Comparison of ENCODE assay signal across 25 cellular contexts in genomic region chr10:18195060-18195799, GRCh38. TPM values are rescaled to one million over a fixed set of nuclear protein-coding genes. Genes with fewer than 3 reads are reported as not detected.
DNase-seq lines count a peak whose midpoint lies in the region; ATAC-seq and TF ChIP-seq lines count a peak whose summit lies in the region.
"Had no signal": no experiment of that assay in that cellular context is flagged by ENCODE, and none has a peak within 500 bp of the region (broad histone marks: within the 10 kb centered on the region; RNA-seq: fewer than 3 reads in every experiment).

No MANE protein-coding gene starts in this region.

- no peaks in the 10 kb centered on the region for H3K36me3 ChIP-seq in GM23248 (ENCODE audit: low read depth)
- H3K36me3 ChIP-seq in stomach: no peaks in the 10 kb centered on the region
- H3K36me3 ChIP-seq: BLaER1 treated with 17β-estradiol and CSF1 and Interleukin-3, amounts not matched to agents 10 nM and 100 nM; cardiac muscle cell; thoracic aorta had no signal

- WGBS in GM23248 (ENCODE audit: low coverage in 1 of 2, low lambda C conversion rate in 2 of 2, missing lambda C conversion rate in 2 of 2), 2 experiments: 33 to 34% methylated on average over 10 of the region's 10 CpGs
- WGBS in stomach, 5 donors: 54 to 69% (median 66%) methylated on average over 9 to 10 of the region's 10 CpGs

- H3K4me2 ChIP-seq in GM23248 (ENCODE audit: unreplicated experiment): no peak overlapping the region
- H3K4me2 ChIP-seq: BLaER1 treated with 17β-estradiol and CSF1 and Interleukin-3, amounts not matched to agents 10 nM and 100 nM had no signal

- H3K4me3 ChIP-seq in GM23248 (no peak overlapping the region), astrocyte of the cerebellum (ENCODE audit: low read depth, low read length) (no peak overlapping the region), foreskin fibroblast (ENCODE audit: low read depth in 1 of 2, low read length in 2 of 2) (no peak overlapping the region), stomach (no peak overlapping the region)
- H3K4me3 ChIP-seq: BLaER1 treated with 17β-estradiol and CSF1 and Interleukin-3, amounts not matched to agents 10 nM and 100 nM; cardiac muscle cell; skin epidermis; thoracic aorta had no signal

- intact Hi-C loops in stomach (cut with DNase I; ENCODE audit: low total_unique reads): no loop called here

- no peak overlapping the region for H3K9ac ChIP-seq in GM23248
- H3K9ac ChIP-seq: BLaER1 treated with 17β-estradiol and CSF1 and Interleukin-3, amounts not matched to agents 10 nM and 100 nM had no signal

- H3K9me2 ChIP-seq in GM23248 (ENCODE audit: insufficient read depth): no peaks in the 10 kb centered on the region

- TF ChIP-seq CTCF in astrocyte of the cerebellum (IDR thresholded peaks at IDR 0.05; ENCODE audit: low read depth, low read length, missing control alignments): no peak
- no peak for TF ChIP-seq CTCF in foreskin fibroblast (IDR thresholded peaks at IDR 0.05; ENCODE audit: low read depth, low read length)
- no peak for TF ChIP-seq CTCF in stomach (IDR thresholded peaks at IDR 0.05)

- no peaks in the 10 kb centered on the region for H3K79me2 ChIP-seq in GM23248 (ENCODE audit: insufficient read depth)

- no peaks in the 10 kb centered on the region for H4K20me1 ChIP-seq in GM23248 (ENCODE audit: insufficient read depth)
- H4K20me1 ChIP-seq: BLaER1 treated with 17β-estradiol and CSF1 and Interleukin-3, amounts not matched to agents 10 nM and 100 nM had no signal

- TF ChIP-seq POLR2A in stomach (IDR thresholded peaks at IDR 0.05): no peak

- H3K4me1 ChIP-seq in GM23248 (ENCODE audit: insufficient read depth) (peaks cover 9% of the 10 kb centered on the region), stomach (peaks cover 0 to 25% (median 12%) of the 10 kb centered on the region in 4 donors)
- H3K4me1 ChIP-seq: BLaER1 treated with 17β-estradiol and CSF1 and Interleukin-3, amounts not matched to agents 10 nM and 100 nM; foreskin keratinocyte had no signal

- TF ChIP-seq EP300 in stomach (IDR thresholded peaks at IDR 0.05): no peak

- in situ Hi-C loops in GM23248 (cut with MboI) (no loop called here), astrocyte of the cerebellum (cut with HindIII; ENCODE audit: low sequenced_read_pairs) (no loop called here)

- DNase-seq in GM23248: peak; percentile 33
- peak; percentile 19 for DNase-seq in astrocyte of the cerebellum (ENCODE audit: low read depth)
- peak; percentile 19 to 71 for DNase-seq in foreskin fibroblast
- DNase-seq in stomach: no peak
- no peak for DNase-seq in NCI-H2171 treated with DMSO at 0.1 percent for 48 hours (lab: John Stamatoyannopoulos, UW)
- no peak for DNase-seq in SIG-M5 treated with dmso at 0.1 percent for 504 hours (lab: John Stamatoyannopoulos, UW; ENCODE audit: unreplicated experiment)
- DNase-seq: activated B cell treated with CpG ODN at 0.5 μM for 24 hours; activated CD8-positive, alpha-beta T cell treated with anti-CD3 and anti-CD28 coated beads, Interleukin-2, amount 10 ng/mL, durations not matched to agents 7 days and 5 days; DMS 273 treated with DMSO at 0.1 percent for 48 hours; effector memory CD4-positive, alpha-beta T cell; foreskin keratinocyte; HFFc6; NCI-H1694; NCI-H446; occipital lobe; stimulated activated CD4-positive, alpha-beta T cell treated with anti-CD3 and anti-CD28 coated beads, Interleukin-4, amount 100 ng/mL, for 24 hours; stimulated activated CD8-positive, alpha-beta memory T cell treated with anti-CD3 and anti-CD28 coated beads, Interleukin-4, amount 100 ng/mL, for 48 hours; T-helper 17 cell had no signal

- H2AFZ ChIP-seq in GM23248: no peak overlapping the region

- no peak for ATAC-seq in HG02571 (IDR thresholded peaks at IDR 0.05; ENCODE audit: unreplicated experiment)
- no peak for ATAC-seq in GM21786 (IDR thresholded peaks at IDR 0.05; ENCODE audit: unreplicated experiment)
- ATAC-seq: activated CD8-positive, alpha-beta T cell treated with anti-CD3 and anti-CD28 coated beads, Interleukin-2, amount 10 ng/mL, durations not matched to agents 7 days and 5 days; foreskin keratinocyte; left lobe of liver; T-helper 17 cell had no signal

- H3K27ac ChIP-seq in GM23248: no peak overlapping the region
- H3K27ac ChIP-seq in stomach: peak overlapping the region in 3 of 5 donors; percentile 30 to 82 (median 69)
- H3K27ac ChIP-seq: BLaER1 treated with 17β-estradiol and CSF1 and Interleukin-3, amounts not matched to agents 10 nM and 100 nM; foreskin keratinocyte; skin epidermis; thoracic aorta had no signal

- no peaks in the 10 kb centered on the region for H3K9me3 ChIP-seq in GM23248 (ENCODE audit: low read depth)
- H3K9me3 ChIP-seq in stomach: no peaks in the 10 kb centered on the region
- H3K9me3 ChIP-seq: BLaER1 treated with 17β-estradiol and CSF1 and Interleukin-3, amounts not matched to agents 10 nM and 100 nM; thoracic aorta had no signal

- 0 out of 2 replicates have a peak, but pooled peaks cover 8% of the 10 kb centered on the region for H3F3A ChIP-seq in GM23248 (ENCODE audit: insufficient read depth)

- no peaks in the 10 kb centered on the region for H3K27me3 ChIP-seq in GM23248 (replicated peaks; ENCODE audit: insufficient read depth)
- no peaks in the 10 kb centered on the region for H3K27me3 ChIP-seq in stomach
- H3K27me3 ChIP-seq: BLaER1 treated with 17β-estradiol and CSF1 and Interleukin-3, amounts not matched to agents 10 nM and 100 nM; cardiac muscle cell had no signal

RNA-seq across cellular contexts. Expression of gene CACNB2, which starts 55.0 kb away (rescaled TPM):
- total RNA-seq in GM23248 (2014; rRNA removed; shearing (Covaris generic)): 0.32 and 3.7 TPM in 2 replicates
- 0.23 and 0.31 TPM in 2 replicates for polyA plus RNA-seq in GM23248 (2016; fragmentation: Nextera tagmentation; extraction: Ambion mirVana)
- 10 to 100 TPM; 11.7 to 42.9 (median 33.8) TPM for total RNA-seq in stomach
- 1 to 10 TPM in 1 of 3 donors, under 1 TPM in 2; 0.31 to 4.7 (median 0.37) TPM for polyA plus RNA-seq in stomach
- total RNA-seq: activated B cell treated with CpG ODN at 0.5 μM for 24 hours; activated CD8-positive, alpha-beta T cell treated with anti-CD3 and anti-CD28 coated beads, Interleukin-2, amount 10 ng/mL, durations not matched to agents 7 days and 5 days; foreskin keratinocyte; HFFc6; T-helper 17 cell had no signal
- polyA plus RNA-seq: foreskin keratinocyte had no signal

Comparison
In these comparisons a context has a peak if more than half of its experiments do, and no peak if none do; other contexts are left out.
1. DNase-seq: peak in GM23248 (single experiment), astrocyte of the cerebellum (single experiment) and foreskin fibroblast (2 of 2); none in stomach (single experiment), NCI-H2171 treated with DMSO at 0.1 percent for 48 hours (single experiment) and SIG-M5 treated with dmso at 0.1 percent for 504 hours (single experiment).